ENCODE assay signal across 8 cellular contexts in genomic region chr13:31046711-31047279, GRCh38.
A peak's percentile ranks its signal among the peaks of the same experiment; 100 is the strongest.
DNase-seq lines count a peak whose midpoint lies in the region; ATAC-seq and TF ChIP-seq lines count a peak whose summit lies in the region.

No MANE protein-coding gene starts in this region.

- TF ChIP-seq POLR2A in uterus (IDR thresholded peaks at IDR 0.05): no peak

- H3K4me1 ChIP-seq in uterus: no peaks in the 10 kb centered on the region

- H3K27me3 Mint-ChIP-seq in activated CD8-positive, alpha-beta memory T cell treated with anti-CD3 and anti-CD28 coated beads, Interleukin-2, amount 10 ng/mL, durations not matched to agents 7 days and 5 days: peaks cover 16% of the 10 kb centered on the region
- H3K27me3 Mint-ChIP-seq in activated naive CD8-positive, alpha-beta T cell treated with anti-CD3 and anti-CD28 coated beads, Interleukin-2, amount 50 U/mL, for 24 hours: peaks cover 14% of the 10 kb centered on the region

- no peaks in the 10 kb centered on the region for H3K27me3 ChIP-seq in uterus

- H3K36me3 Mint-ChIP-seq in activated CD8-positive, alpha-beta memory T cell treated with anti-CD3 and anti-CD28 coated beads, Interleukin-2, amount 10 ng/mL, durations not matched to agents 7 days and 5 days: no peaks in the 10 kb centered on the region
- no peaks in the 10 kb centered on the region for H3K36me3 Mint-ChIP-seq in activated naive CD8-positive, alpha-beta T cell treated with anti-CD3 and anti-CD28 coated beads, Interleukin-2, amount 50 U/mL, for 24 hours (ENCODE audit: low read depth)

- TF ChIP-seq CTCF in uterus (IDR thresholded peaks at IDR 0.05): no peak

- CTCF ChIA-PET in activated CD8-positive, alpha-beta memory T cell treated with anti-CD3 and anti-CD28 coated beads, Interleukin-2, amount 10 ng/mL, durations not matched to agents 7 days and 5 days (lab: Charles Lee): interaction anchor here (0.6 kb wide), 1 partner anchor 492 kb away, joined by 4 read pairs; no protein-coding TSS in a partner anchor

- intact Hi-C loops in uterus (cut with DNase I; ENCODE audit: low total_unique reads): no loop called here

- no peak overlapping the region for H3K27ac Mint-ChIP-seq in activated CD8-positive, alpha-beta memory T cell treated with anti-CD3 and anti-CD28 coated beads, Interleukin-2, amount 10 ng/mL, durations not matched to agents 7 days and 5 days
- H3K27ac Mint-ChIP-seq in activated naive CD8-positive, alpha-beta T cell treated with anti-CD3 and anti-CD28 coated beads, Interleukin-2, amount 50 U/mL, for 24 hours: no peak overlapping the region

- peaks cover 51% of the 10 kb centered on the region for H3K4me1 Mint-ChIP-seq in activated CD8-positive, alpha-beta memory T cell treated with anti-CD3 and anti-CD28 coated beads, Interleukin-2, amount 10 ng/mL, durations not matched to agents 7 days and 5 days
- peaks cover 60% of the 10 kb centered on the region for H3K4me1 Mint-ChIP-seq in activated naive CD8-positive, alpha-beta T cell treated with anti-CD3 and anti-CD28 coated beads, Interleukin-2, amount 50 U/mL, for 24 hours

- H3K4me3 Mint-ChIP-seq in activated CD8-positive, alpha-beta memory T cell treated with anti-CD3 and anti-CD28 coated beads, Interleukin-2, amount 10 ng/mL, durations not matched to agents 7 days and 5 days: no peak overlapping the region
- no peak overlapping the region for H3K4me3 Mint-ChIP-seq in activated naive CD8-positive, alpha-beta T cell treated with anti-CD3 and anti-CD28 coated beads, Interleukin-2, amount 50 U/mL, for 24 hours

- peak; percentile 54 for DNase-seq in activated CD8-positive, alpha-beta memory T cell treated with anti-CD3 and anti-CD28 coated beads for 24 hours
- DNase-seq in activated CD8-positive, alpha-beta memory T cell treated with anti-CD3 and anti-CD28 coated beads, Interleukin-2, amount 10 ng/mL, durations not matched to agents 7 days and 5 days: no peak
- DNase-seq in iris pigment epithelial cell (ENCODE audit: low read depth) (peak; percentile 73), uterus (peak; percentile 31 to 50)
- DNase-seq in activated naive CD8-positive, alpha-beta T cell treated with anti-CD3 and anti-CD28 coated beads, Interleukin-2, amount 50 U/mL, for 24 hours: no peak
- no peak for DNase-seq in activated effector memory CD4-positive, alpha-beta T cell treated with anti-CD3 and anti-CD28 coated beads, Interleukin-2, amount 50 U/mL, for 16 hours
- no peak for DNase-seq in activated CD4-positive, alpha-beta T cell treated with anti-CD3 and anti-CD28 coated beads for 1 hour

- peak overlapping the region; percentile 56 to 68 for H3K27ac ChIP-seq in uterus

- no peaks in the 10 kb centered on the region for H3K9me3 ChIP-seq in uterus

- no peaks in the 10 kb centered on the region for H3K9me3 Mint-ChIP-seq in activated CD8-positive, alpha-beta memory T cell treated with anti-CD3 and anti-CD28 coated beads, Interleukin-2, amount 10 ng/mL, durations not matched to agents 7 days and 5 days (ENCODE audit: low read depth)
- H3K9me3 Mint-ChIP-seq in activated naive CD8-positive, alpha-beta T cell treated with anti-CD3 and anti-CD28 coated beads, Interleukin-2, amount 50 U/mL, for 24 hours: no peaks in the 10 kb centered on the region

- no peak for ATAC-seq in activated CD8-positive, alpha-beta memory T cell treated with anti-CD3 and anti-CD28 coated beads, Interleukin-2, amount 10 ng/mL, durations not matched to agents 7 days and 5 days
- peak; percentile 6; the same call in 1 of the 3 replicates for ATAC-seq in SK-N-SH treated with all-trans-retinoic acid at 6 μM for 48 hours
- no peak for ATAC-seq in activated naive CD8-positive, alpha-beta T cell treated with anti-CD3 and anti-CD28 coated beads, Interleukin-2, amount 50 U/mL, for 24 hours

- H3K36me3 ChIP-seq in uterus: no peaks in the 10 kb centered on the region

- peak overlapping the region in 1 of 2 donors; percentile 1 for H3K4me3 ChIP-seq in uterus

TF ChIP-seq in SK-N-SH treated with all-trans-retinoic acid at 6 μM for 48 hours, 23 proteins besides CTCF, POLR2A, EP300 and RAD21:
- TF ChIP-seq, protein P1, sequence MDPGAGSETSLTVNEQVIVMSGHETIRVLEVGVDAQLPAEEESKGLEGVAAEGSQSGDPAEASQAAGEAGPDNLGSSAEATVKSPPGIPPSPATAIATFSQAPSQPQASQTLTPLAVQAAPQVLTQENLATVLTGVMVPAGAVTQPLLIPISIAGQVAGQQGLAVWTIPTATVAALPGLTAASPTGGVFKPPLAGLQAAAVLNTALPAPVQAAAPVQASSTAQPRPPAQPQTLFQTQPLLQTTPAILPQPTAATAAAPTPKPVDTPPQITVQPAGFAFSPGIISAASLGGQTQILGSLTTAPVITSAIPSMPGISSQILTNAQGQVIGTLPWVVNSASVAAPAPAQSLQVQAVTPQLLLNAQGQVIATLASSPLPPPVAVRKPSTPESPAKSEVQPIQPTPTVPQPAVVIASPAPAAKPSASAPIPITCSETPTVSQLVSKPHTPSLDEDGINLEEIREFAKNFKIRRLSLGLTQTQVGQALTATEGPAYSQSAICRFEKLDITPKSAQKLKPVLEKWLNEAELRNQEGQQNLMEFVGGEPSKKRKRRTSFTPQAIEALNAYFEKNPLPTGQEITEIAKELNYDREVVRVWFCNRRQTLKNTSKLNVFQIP (CRISPR knock-in tag; IDR thresholded peaks at IDR 0.05; ENCODE audit: borderline replicate concordance, low read depth): no peak
- TF ChIP-seq ZNF70 (CRISPR knock-in tag; IDR thresholded peaks at IDR 0.05) (peak; percentile 69; the same call in 1 of the 2 replicates), ZNF8 (CRISPR knock-in tag; IDR thresholded peaks at IDR 0.05) (no peak), SNAI2 (CRISPR knock-in tag; IDR thresholded peaks at IDR 0.05) (no peak), ISL1 (CRISPR knock-in tag; IDR thresholded peaks at IDR 0.05) (peak; percentile 55), ZFP3 (CRISPR knock-in tag; IDR thresholded peaks at IDR 0.05) (no peak), TCF4 (CRISPR knock-in tag; IDR thresholded peaks at IDR 0.05; ENCODE audit: borderline replicate concordance) (peak; percentile 37; the same call in 1 of the 2 replicates), PPARA (CRISPR knock-in tag; IDR thresholded peaks at IDR 0.05; ENCODE audit: borderline replicate concordance) (no peak), ZNF565 (CRISPR knock-in tag; conservative IDR thresholded peaks at IDR 0.05; ENCODE audit: low read depth) (no peak)
- TF ChIP-seq, protein P2, sequence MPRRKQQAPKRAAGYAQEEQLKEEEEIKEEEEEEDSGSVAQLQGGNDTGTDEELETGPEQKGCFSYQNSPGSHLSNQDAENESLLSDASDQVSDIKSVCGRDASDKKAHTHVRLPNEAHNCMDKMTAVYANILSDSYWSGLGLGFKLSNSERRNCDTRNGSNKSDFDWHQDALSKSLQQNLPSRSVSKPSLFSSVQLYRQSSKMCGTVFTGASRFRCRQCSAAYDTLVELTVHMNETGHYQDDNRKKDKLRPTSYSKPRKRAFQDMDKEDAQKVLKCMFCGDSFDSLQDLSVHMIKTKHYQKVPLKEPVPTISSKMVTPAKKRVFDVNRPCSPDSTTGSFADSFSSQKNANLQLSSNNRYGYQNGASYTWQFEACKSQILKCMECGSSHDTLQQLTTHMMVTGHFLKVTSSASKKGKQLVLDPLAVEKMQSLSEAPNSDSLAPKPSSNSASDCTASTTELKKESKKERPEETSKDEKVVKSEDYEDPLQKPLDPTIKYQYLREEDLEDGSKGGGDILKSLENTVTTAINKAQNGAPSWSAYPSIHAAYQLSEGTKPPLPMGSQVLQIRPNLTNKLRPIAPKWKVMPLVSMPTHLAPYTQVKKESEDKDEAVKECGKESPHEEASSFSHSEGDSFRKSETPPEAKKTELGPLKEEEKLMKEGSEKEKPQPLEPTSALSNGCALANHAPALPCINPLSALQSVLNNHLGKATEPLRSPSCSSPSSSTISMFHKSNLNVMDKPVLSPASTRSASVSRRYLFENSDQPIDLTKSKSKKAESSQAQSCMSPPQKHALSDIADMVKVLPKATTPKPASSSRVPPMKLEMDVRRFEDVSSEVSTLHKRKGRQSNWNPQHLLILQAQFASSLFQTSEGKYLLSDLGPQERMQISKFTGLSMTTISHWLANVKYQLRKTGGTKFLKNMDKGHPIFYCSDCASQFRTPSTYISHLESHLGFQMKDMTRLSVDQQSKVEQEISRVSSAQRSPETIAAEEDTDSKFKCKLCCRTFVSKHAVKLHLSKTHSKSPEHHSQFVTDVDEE (CRISPR knock-in tag; IDR thresholded peaks at IDR 0.05): no peak; the same call in 1 of the 2 replicates
- TF ChIP-seq, protein P3, sequence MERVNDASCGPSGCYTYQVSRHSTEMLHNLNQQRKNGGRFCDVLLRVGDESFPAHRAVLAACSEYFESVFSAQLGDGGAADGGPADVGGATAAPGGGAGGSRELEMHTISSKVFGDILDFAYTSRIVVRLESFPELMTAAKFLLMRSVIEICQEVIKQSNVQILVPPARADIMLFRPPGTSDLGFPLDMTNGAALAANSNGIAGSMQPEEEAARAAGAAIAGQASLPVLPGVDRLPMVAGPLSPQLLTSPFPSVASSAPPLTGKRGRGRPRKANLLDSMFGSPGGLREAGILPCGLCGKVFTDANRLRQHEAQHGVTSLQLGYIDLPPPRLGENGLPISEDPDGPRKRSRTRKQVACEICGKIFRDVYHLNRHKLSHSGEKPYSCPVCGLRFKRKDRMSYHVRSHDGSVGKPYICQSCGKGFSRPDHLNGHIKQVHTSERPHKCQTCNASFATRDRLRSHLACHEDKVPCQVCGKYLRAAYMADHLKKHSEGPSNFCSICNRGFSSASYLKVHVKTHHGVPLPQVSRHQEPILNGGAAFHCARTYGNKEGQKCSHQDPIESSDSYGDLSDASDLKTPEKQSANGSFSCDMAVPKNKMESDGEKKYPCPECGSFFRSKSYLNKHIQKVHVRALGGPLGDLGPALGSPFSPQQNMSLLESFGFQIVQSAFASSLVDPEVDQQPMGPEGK (CRISPR knock-in tag; IDR thresholded peaks at IDR 0.05; ENCODE audit: borderline replicate concordance): no peak

Comparison
In these comparisons a context has a peak if more than half of its experiments do, and no peak if none do; other contexts are left out.
1. DNase-seq: peak in activated CD8-positive, alpha-beta memory T cell treated with anti-CD3 and anti-CD28 coated beads for 24 hours (single experiment), iris pigment epithelial cell (single experiment) and uterus (2 of 2); none in activated CD8-positive, alpha-beta memory T cell treated with anti-CD3 and anti-CD28 coated beads, Interleukin-2, amount 10 ng/mL, durations not matched to agents 7 days and 5 days (single experiment), activated naive CD8-positive, alpha-beta T cell treated with anti-CD3 and anti-CD28 coated beads, Interleukin-2, amount 50 U/mL, for 24 hours (single experiment), activated effector memory CD4-positive, alpha-beta T cell treated with anti-CD3 and anti-CD28 coated beads, Interleukin-2, amount 50 U/mL, for 16 hours (single experiment) and activated CD4-positive, alpha-beta T cell treated with anti-CD3 and anti-CD28 coated beads for 1 hour (single experiment).